Comparison of ENCODE assay signal across 1 cellular context in genomic region chr1:33324677-33325417, GRCh38.
TF ChIP-seq lines count a peak whose summit lies in the region.

No MANE protein-coding gene starts in this region.

TF ChIP-seq in H1, 55 proteins besides CTCF, POLR2A, EP300 and RAD21:
- TF ChIP-seq POU5F1 (IDR thresholded peaks at IDR 0.05; ENCODE audit: low read depth, low read length) (no peak), GTF2F1 (IDR thresholded peaks at IDR 0.05; ENCODE audit: borderline replicate concordance, low read depth, low read length) (no peak), MAFK (IDR thresholded peaks at IDR 0.05; ENCODE audit: low read depth, low read length) (no peak), ASH2L (IDR thresholded peaks at IDR 0.05; ENCODE audit: low read length) (no peak), CHD1 (IDR thresholded peaks at IDR 0.05; ENCODE audit: low read depth, low read length) (no peak), TBP (IDR thresholded peaks at IDR 0.05; ENCODE audit: low read depth, low read length) (no peak)
